Comparison of ENCODE assay signal across 1 cellular context in the genomic region with DNA sequence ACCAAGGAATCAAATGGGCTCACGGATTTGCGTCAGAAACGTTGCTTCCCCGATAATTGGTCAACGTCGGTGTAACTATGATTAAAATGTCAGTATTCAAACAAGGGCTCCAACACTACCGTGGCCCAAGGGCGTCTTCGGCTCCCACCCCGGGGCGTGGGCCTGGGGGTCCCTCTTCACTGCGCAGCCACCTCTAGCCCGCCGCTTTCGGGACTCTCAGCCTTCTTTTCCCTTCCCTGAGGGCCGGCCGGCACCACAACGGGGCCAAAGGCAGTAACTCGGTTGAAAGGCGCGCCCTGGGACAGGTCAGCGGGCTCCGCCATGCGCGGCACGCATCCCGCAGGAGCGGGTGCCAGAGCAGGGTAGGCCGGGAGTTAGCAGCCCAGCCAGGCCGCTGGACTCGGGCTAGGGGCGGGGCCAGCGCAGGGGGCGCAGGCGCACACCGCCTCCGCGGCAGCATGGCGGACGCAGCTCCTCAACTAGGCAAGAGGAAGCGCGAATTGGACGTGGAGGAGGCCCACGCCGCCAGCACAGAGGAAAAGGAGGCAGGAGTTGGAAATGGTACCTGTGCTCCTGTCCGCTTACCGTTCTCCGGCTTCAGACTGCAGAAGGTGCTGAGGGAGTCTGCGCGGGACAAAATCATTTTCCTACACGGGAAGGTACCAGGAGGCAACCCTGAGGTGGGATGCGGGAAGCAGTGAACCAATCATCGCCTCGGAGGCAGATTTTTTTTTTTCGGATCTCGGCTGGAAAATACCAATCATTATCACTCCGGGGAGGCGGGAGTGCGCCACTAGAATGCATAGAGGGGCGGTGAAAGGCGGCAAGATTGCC.
TF ChIP-seq lines count a peak whose summit lies in the region.

A gene with protein sequence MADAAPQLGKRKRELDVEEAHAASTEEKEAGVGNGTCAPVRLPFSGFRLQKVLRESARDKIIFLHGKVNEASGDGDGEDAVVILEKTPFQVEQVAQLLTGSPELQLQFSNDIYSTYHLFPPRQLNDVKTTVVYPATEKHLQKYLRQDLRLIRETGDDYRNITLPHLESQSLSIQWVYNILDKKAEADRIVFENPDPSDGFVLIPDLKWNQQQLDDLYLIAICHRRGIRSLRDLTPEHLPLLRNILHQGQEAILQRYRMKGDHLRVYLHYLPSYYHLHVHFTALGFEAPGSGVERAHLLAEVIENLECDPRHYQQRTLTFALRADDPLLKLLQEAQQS (plus strand): TSS at position 438 of the 834 bp plus-strand sequence. CDS start 21 bp downstream, at position 459.

TF ChIP-seq in K562, 482 proteins besides CTCF, POLR2A, EP300 and RAD21 (continued from another document and continues in another):
- peak; percentile 90 for TF ChIP-seq THAP12 (CRISPR knock-in tag; IDR thresholded peaks at IDR 0.05)
- peak; percentile 100 for TF ChIP-seq POLR2G (IDR thresholded peaks at IDR 0.05; ENCODE audit: low read depth, low read length)
- TF ChIP-seq MAFK (IDR thresholded peaks at IDR 0.05; ENCODE audit: low read length), result no peak
- 0 out of 2 replicates have a peak, but pooled peaks have one; percentile 29 for TF ChIP-seq PRMT5 (CRISPR knock-in tag; IDR thresholded peaks at IDR 0.05)
- TF ChIP-seq ZKSCAN1 (IDR thresholded peaks at IDR 0.05; ENCODE audit: low read depth, low read length), result 0 out of 2 replicates have a peak, but pooled peaks have one; percentile 35
- no peak for TF ChIP-seq ID3 (CRISPR knock-in tag; IDR thresholded peaks at IDR 0.05)
- TF ChIP-seq ID3 (tag; IDR thresholded peaks at IDR 0.05), result 0 out of 2 replicates have a peak, but pooled peaks have one; percentile 27
- TF ChIP-seq EP400 (IDR thresholded peaks at IDR 0.05), result peak; percentile 87
- peak; percentile 73; the same call in 1 of the 2 replicates for TF ChIP-seq CBFB (CRISPR knock-in tag; IDR thresholded peaks at IDR 0.05)
- no peak for TF ChIP-seq ZNF146 (CRISPR knock-in tag; IDR thresholded peaks at IDR 0.05; ENCODE audit: unreplicated experiment)
- no peak for TF ChIP-seq ZNF175 (CRISPR knock-in tag; IDR thresholded peaks at IDR 0.05; ENCODE audit: low read depth)
- peak; percentile 76 for TF ChIP-seq E2F1 (CRISPR knock-in tag; IDR thresholded peaks at IDR 0.05)
- TF ChIP-seq ARID1B (IDR thresholded peaks at IDR 0.05), result peak; percentile 46; the same call in 1 of the 2 replicates
- peak; percentile 84 for TF ChIP-seq CXXC5 (CRISPR knock-in tag; IDR thresholded peaks at IDR 0.05)
- TF ChIP-seq, protein P1, sequence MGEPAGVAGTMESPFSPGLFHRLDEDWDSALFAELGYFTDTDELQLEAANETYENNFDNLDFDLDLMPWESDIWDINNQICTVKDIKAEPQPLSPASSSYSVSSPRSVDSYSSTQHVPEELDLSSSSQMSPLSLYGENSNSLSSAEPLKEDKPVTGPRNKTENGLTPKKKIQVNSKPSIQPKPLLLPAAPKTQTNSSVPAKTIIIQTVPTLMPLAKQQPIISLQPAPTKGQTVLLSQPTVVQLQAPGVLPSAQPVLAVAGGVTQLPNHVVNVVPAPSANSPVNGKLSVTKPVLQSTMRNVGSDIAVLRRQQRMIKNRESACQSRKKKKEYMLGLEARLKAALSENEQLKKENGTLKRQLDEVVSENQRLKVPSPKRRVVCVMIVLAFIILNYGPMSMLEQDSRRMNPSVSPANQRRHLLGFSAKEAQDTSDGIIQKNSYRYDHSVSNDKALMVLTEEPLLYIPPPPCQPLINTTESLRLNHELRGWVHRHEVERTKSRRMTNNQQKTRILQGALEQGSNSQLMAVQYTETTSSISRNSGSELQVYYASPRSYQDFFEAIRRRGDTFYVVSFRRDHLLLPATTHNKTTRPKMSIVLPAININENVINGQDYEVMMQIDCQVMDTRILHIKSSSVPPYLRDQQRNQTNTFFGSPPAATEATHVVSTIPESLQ (CRISPR knock-in tag; IDR thresholded peaks at IDR 0.05), result peak; percentile 91
- TF ChIP-seq NCOR1 (IDR thresholded peaks at IDR 0.05), result no peak
- peak; percentile 57; the same call in 1 of the 2 replicates for TF ChIP-seq CREM (IDR thresholded peaks at IDR 0.05; ENCODE audit: low read depth)
- TF ChIP-seq PRDM10 (IDR thresholded peaks at IDR 0.05; ENCODE audit: partially characterized antibody), result peak; percentile 97
- TF ChIP-seq RBM14 (IDR thresholded peaks at IDR 0.05; ENCODE audit: borderline replicate concordance, insufficient read depth, low read depth, low read length), result no peak
- TF ChIP-seq HMGXB4 (CRISPR knock-in tag; IDR thresholded peaks at IDR 0.05), result peak; percentile 65; the same call in 1 of the 2 replicates
- no peak for TF ChIP-seq LARP7 (IDR thresholded peaks at IDR 0.05)
- peak; percentile 96 for TF ChIP-seq MGA (IDR thresholded peaks at IDR 0.05)
- TF ChIP-seq JUNB (CRISPR knock-in tag; conservative IDR thresholded peaks at IDR 0.05), result no peak
- no peak; the same call in 1 of the 2 replicates for TF ChIP-seq SMARCA4 (IDR thresholded peaks at IDR 0.05)
